In the genomic region with DNA sequence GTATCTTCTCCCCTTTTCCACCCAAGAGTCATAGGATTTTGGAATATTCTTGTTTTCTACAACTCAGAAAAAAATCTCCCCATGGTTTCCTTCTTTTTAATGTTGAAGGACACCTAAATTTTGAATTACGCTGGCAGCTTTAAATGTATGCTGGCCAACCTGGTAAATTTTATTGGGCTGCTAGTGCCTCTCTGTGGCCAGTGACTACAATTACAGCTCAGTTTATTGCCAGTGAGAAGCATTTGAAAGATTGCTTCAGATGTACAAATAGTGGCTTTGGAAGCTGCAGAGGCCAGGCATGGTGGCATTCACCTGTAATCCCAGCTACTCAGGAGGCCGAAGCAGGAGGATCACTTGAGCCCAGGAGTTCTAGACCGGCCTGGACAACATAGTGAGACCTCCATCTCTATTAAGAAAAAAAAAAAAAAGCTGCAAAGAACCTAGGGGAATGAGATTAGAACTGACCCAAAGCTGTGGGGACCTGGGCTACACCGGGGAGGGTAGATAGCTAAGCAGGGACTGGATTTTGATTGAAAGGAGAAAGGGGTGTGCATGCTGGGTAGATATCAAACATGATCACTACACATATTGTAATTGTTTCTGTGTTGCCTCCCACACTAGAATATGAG, we compare ENCODE assay signal across 8 cellular contexts. TPM values are rescaled to one million over a fixed set of nuclear protein-coding genes. Genes with fewer than 3 reads are reported as not detected.
DNase-seq lines count a peak whose midpoint lies in the region; ATAC-seq and TF ChIP-seq lines count a peak whose summit lies in the region.

No MANE protein-coding gene starts in this region.

- H3K27me3 Mint-ChIP-seq in T-helper 17 cell, result peaks cover 39% of the 10 kb centered on the region

- H3K36me3 Mint-ChIP-seq in T-helper 17 cell (ENCODE audit: low read depth), result peaks cover 2% of the 10 kb centered on the region

- TF ChIP-seq POLR2A in GM18505 (IDR thresholded peaks at IDR 0.05; ENCODE audit: borderline replicate concordance, extremely low read depth, insufficient read depth, insufficient read length), result no peak
- TF ChIP-seq POLR2A in body of pancreas (IDR thresholded peaks at IDR 0.05), result no peak

- peak; percentile 31 to 95 (median 87) for TF ChIP-seq CTCF in body of pancreas (IDR thresholded peaks at IDR 0.05)

- peak; percentile 93 for ATAC-seq in GM18505 (IDR thresholded peaks at IDR 0.05; ENCODE audit: unreplicated experiment)
- ATAC-seq in HG02852 (IDR thresholded peaks at IDR 0.05; ENCODE audit: unreplicated experiment), result peak; percentile 89
- ATAC-seq in T-helper 17 cell, result peak; percentile 97
- peak; percentile 99 for ATAC-seq in body of pancreas

- peak; percentile 41 for DNase-seq in AG08396 (ENCODE audit: low spot score)
- DNase-seq in NCI-H128 (lab: John Stamatoyannopoulos, UW; ENCODE audit: unreplicated experiment), result peak; percentile 5
- peak in 1 of 3 donors; percentile 28 for DNase-seq in T-helper 17 cell
- peak; percentile 45 to 62 (median 56) for DNase-seq in body of pancreas
- DNase-seq in inferior parietal cortex (ENCODE audit: extremely low spot score), result peak; percentile 85
- DNase-seq in stimulated activated CD4-positive, alpha-beta T cell treated with anti-CD3 and anti-CD28 coated beads, Interleukin-15, amount 100 ng/mL, for 24 hours, result peak; percentile 40

- WGBS in body of pancreas, 2 donors, result 26 to 27% methylated on average over 4 of the region's 4 CpGs

- H3K4me1 Mint-ChIP-seq in T-helper 17 cell, result peaks cover 4% of the 10 kb centered on the region

- H3K27ac Mint-ChIP-seq in T-helper 17 cell, result no peak overlapping the region

- no peaks in the 10 kb centered on the region for H3K4me1 ChIP-seq in body of pancreas

- H3K27ac ChIP-seq in body of pancreas, result no peak overlapping the region

- intact Hi-C loops in body of pancreas (cut with DNase I), result loop anchor here (10.0 kb wide), 2 partner anchors 92 to 332 kb away; no protein-coding TSS in a partner anchor

- H3K27me3 ChIP-seq in body of pancreas, result no peaks in the 10 kb centered on the region

- H3K4me3 ChIP-seq in body of pancreas, result no peak overlapping the region

- no peaks in the 10 kb centered on the region for H3K36me3 ChIP-seq in body of pancreas (replicated peaks in 1 of 2; ENCODE audit: insufficient read depth in 1 of 2, low read depth in 2 of 2)

- H3K4me3 Mint-ChIP-seq in T-helper 17 cell, result peak overlapping the region; percentile 7

- no peaks in the 10 kb centered on the region for H3K9me3 ChIP-seq in T-helper 17 cell (ENCODE audit: control insufficient read depth, low read length, poor library complexity, severe bottlenecking)
- H3K9me3 ChIP-seq in body of pancreas, result no peaks in the 10 kb centered on the region

RNA-seq across cellular contexts. Expression of gene RAB21, which starts 7.6 kb away (rescaled TPM):
- 10 to 100 TPM; 58.8 to 68.8 TPM for total RNA-seq in T-helper 17 cell
- 1 to 10 TPM; 4.3 to 4.4 TPM for total RNA-seq in body of pancreas

Comparison
In these comparisons a context has a peak if more than half of its experiments do, and no peak if none do; other contexts are left out.
1. RNA of gene RAB21, which starts 7.6 kb away (total RNA-seq): 58.8 to 68.8 TPM in T-helper 17 cell; 4.3 to 4.4 TPM in body of pancreas; every median in the first group is over 10 times any median in the second.
2. Peak in every context shown above with its lines, with median percentiles within 50 percentile points of each other: ATAC-seq.